In genomic region chr22:21834869-21835268, GRCh38 we compare ENCODE assay signal across 20 cellular contexts. TPM values are rescaled to one million over a fixed set of nuclear protein-coding genes. Genes with fewer than 3 reads are reported as not detected.
DNase-seq lines count a peak whose midpoint lies in the region; TF ChIP-seq lines count a peak whose summit lies in the region.
"Had no signal": no experiment of that assay in that cellular context is flagged by ENCODE, and none has a peak within 500 bp of the region (broad histone marks: within the 10 kb centered on the region; RNA-seq: fewer than 3 reads in every experiment).

No MANE protein-coding gene starts in this region.

- H3F3A ChIP-seq in OCI-LY1 (ENCODE audit: insufficient read depth, low read length) = no peaks in the 10 kb centered on the region

- CTCF ChIA-PET in Caco-2 (lab: Charles Lee) (interaction anchor here (0.6 kb wide), 1 partner anchor 15 kb away, joined by 5 read pairs; no protein-coding TSS in a partner anchor), HEK293T (lab: Yijun Ruan, JAX) (interaction anchor here (0.6 kb wide), 1 partner anchor 112 kb away, joined by 4 read pairs; no protein-coding TSS in a partner anchor)
- CTCF ChIA-PET in activated naive CD4-positive, alpha-beta T cell treated with anti-CD3 and anti-CD28 coated beads, Interleukin-2, amount 10 ng/mL, durations not matched to agents 7 days and 5 days (lab: Charles Lee) = no interaction called here

- peak overlapping the region; percentile 16; the same call in 1 of the 2 replicates for H3K9ac ChIP-seq in OCI-LY1 (ENCODE audit: low read length)

- H3K36me3 ChIP-seq in Caco-2 (ENCODE audit: control insufficient read depth, insufficient read depth, low read length) (0 out of 2 replicates have a peak, but pooled peaks cover 1% of the 10 kb centered on the region), OCI-LY1 (ENCODE audit: insufficient read depth, low read length) (peaks cover 14% of the 10 kb centered on the region; the same call in 1 of the 2 replicates), neutrophil (peaks cover 6% of the 10 kb centered on the region)
- H3K36me3 ChIP-seq: BE2C had no signal

- no peaks in the 10 kb centered on the region for H3K9me2 ChIP-seq in OCI-LY1 (ENCODE audit: low read depth, low read length)

- peaks cover 19% of the 10 kb centered on the region for H3K4me1 ChIP-seq in Caco-2
- peaks cover 57% of the 10 kb centered on the region for H3K4me1 ChIP-seq in OCI-LY1 (ENCODE audit: insufficient read depth, low read length, severe bottlenecking)
- peaks cover 4% of the 10 kb centered on the region in 2 experiments for H3K4me1 ChIP-seq in neutrophil (ENCODE audit: control insufficient read depth in 1 of 2, insufficient read depth in 1 of 2, low read depth in 1 of 2, low read length in 1 of 2)
- H3K4me1 ChIP-seq: BE2C had no signal

- H3K9me3 ChIP-seq in Caco-2 (no peaks in the 10 kb centered on the region), OCI-LY1 (ENCODE audit: low read length) (no peaks in the 10 kb centered on the region), neutrophil (no peaks in the 10 kb centered on the region)
- H3K9me3 ChIP-seq: BE2C, body of pancreas, testis had no signal

- H3K4me3 ChIP-seq in Caco-2 (ENCODE audit: low read depth, low read length) (no peak overlapping the region), OCI-LY1 (ENCODE audit: low read depth, low read length, poor library complexity, severe bottlenecking) (peak overlapping the region; percentile 3), epithelial cell of esophagus (ENCODE audit: low read length) (no peak overlapping the region), neutrophil (ENCODE audit: low read depth in 1 of 2, low read length in 1 of 2) (no peak overlapping the region)
- H3K4me3 ChIP-seq: body of pancreas, testis had no signal

- H3K9me3 Mint-ChIP-seq in Caco-2 (ENCODE audit: unreplicated experiment) = no peaks in the 10 kb centered on the region
- H3K9me3 Mint-ChIP-seq in activated naive CD4-positive, alpha-beta T cell treated with anti-CD3 and anti-CD28 coated beads, Interleukin-2, amount 10 ng/mL, durations not matched to agents 7 days and 5 days = no peaks in the 10 kb centered on the region
- H3K9me3 Mint-ChIP-seq: activated naive CD4-positive, alpha-beta T cell treated with anti-CD3 and anti-CD28 coated beads for 36 hours had no signal

- no peak overlapping the region for H3K4me3 Mint-ChIP-seq in Caco-2 (ENCODE audit: unreplicated experiment)
- H3K4me3 Mint-ChIP-seq in activated naive CD4-positive, alpha-beta T cell treated with anti-CD3 and anti-CD28 coated beads, Interleukin-2, amount 10 ng/mL, durations not matched to agents 7 days and 5 days = no peak overlapping the region
- H3K4me3 Mint-ChIP-seq: activated CD8-positive, alpha-beta memory T cell treated with anti-CD3 and anti-CD28 coated beads, Interleukin-2, amount 10 ng/mL, durations not matched to agents 7 days and 5 days; activated naive CD4-positive, alpha-beta T cell treated with anti-CD3 and anti-CD28 coated beads for 36 hours had no signal

- no peak for DNase-seq in Caco-2
- peak; percentile 23 for DNase-seq in epithelial cell of esophagus (ENCODE audit: low read depth)
- DNase-seq in activated naive CD4-positive, alpha-beta T cell treated with anti-CD3 and anti-CD28 coated beads, Interleukin-2, amount 10 ng/mL, durations not matched to agents 7 days and 5 days = no peak
- no peak for DNase-seq in HEK293T (ENCODE audit: extremely low spot score)
- DNase-seq in DMS53 (lab: John Stamatoyannopoulos, UW) = no peak
- DNase-seq in NCI-H446 treated with DMSO at 0.1 percent for 48 hours (lab: John Stamatoyannopoulos, UW) = no peak
- DNase-seq: activated CD4-positive, CD25-positive, alpha-beta regulatory T cell; activated CD8-positive, alpha-beta memory T cell treated with anti-CD3 and anti-CD28 coated beads, Interleukin-2, amount 10 ng/mL, durations not matched to agents 7 days and 5 days; activated naive CD4-positive, alpha-beta T cell treated with anti-CD3 and anti-CD28 coated beads for 36 hours; BE2C; body of pancreas; hippocampal formation; left colon; NCI-H2029 treated with DMSO at 0.1 percent for 48 hours; NCI-H82; stimulated activated CD4-positive, alpha-beta T cell treated with anti-CD3 and anti-CD28 coated beads, Interleukin-15, amount 100 ng/mL, for 24 hours; testis had no signal

- H4K20me1 ChIP-seq in OCI-LY1 (ENCODE audit: insufficient read depth, low read length) = no peaks in the 10 kb centered on the region; the same call in 1 of the 2 replicates

- peaks cover 97% of the 10 kb centered on the region for H3K79me2 ChIP-seq in OCI-LY1 (ENCODE audit: insufficient read depth, low read length)

- H3K4me2 ChIP-seq in OCI-LY1 (ENCODE audit: low read length) = peak overlapping the region; percentile 46

- H2AFZ ChIP-seq in OCI-LY1 (ENCODE audit: low read length) = no peak overlapping the region

- POLR2A ChIA-PET in Caco-2 (lab: Charles Lee) = no interaction called here
- POLR2A ChIA-PET in HEK293T (lab: Yijun Ruan, JAX) = no interaction called here

- no peak for TF ChIP-seq CTCF in Caco-2 (IDR thresholded peaks at IDR 0.05; ENCODE audit: insufficient read depth in 1 of 2, low read depth in 1 of 2, low read length in 1 of 2, severe bottlenecking in 1 of 2, unreplicated experiment in 1 of 2)
- TF ChIP-seq CTCF in OCI-LY1 (IDR thresholded peaks at IDR 0.05; ENCODE audit: low read length) = no peak
- no peak for TF ChIP-seq CTCF in epithelial cell of esophagus (IDR thresholded peaks at IDR 0.05; ENCODE audit: insufficient read depth, low read depth, low read length, missing control alignments)
- no peak for TF ChIP-seq CTCF in neutrophil (IDR thresholded peaks at IDR 0.05)

- H3K4me1 Mint-ChIP-seq in Caco-2 (ENCODE audit: low read depth, unreplicated experiment) = peaks cover 31% of the 10 kb centered on the region
- H3K4me1 Mint-ChIP-seq in activated naive CD4-positive, alpha-beta T cell treated with anti-CD3 and anti-CD28 coated beads, Interleukin-2, amount 10 ng/mL, durations not matched to agents 7 days and 5 days = peaks cover 18% of the 10 kb centered on the region

- H3K27me3 ChIP-seq in Caco-2 (replicated peaks; ENCODE audit: control insufficient read depth, insufficient read depth, low read length) = no peaks in the 10 kb centered on the region
- H3K27me3 ChIP-seq in OCI-LY1 (ENCODE audit: insufficient read depth, low read length) = no peaks in the 10 kb centered on the region
- H3K27me3 ChIP-seq in neutrophil = no peaks in the 10 kb centered on the region
- H3K27me3 ChIP-seq: BE2C, body of pancreas, testis had no signal

- intact Hi-C loops in Caco-2 (cut with micrococcal nuclease; ENCODE audit: unreplicated experiment) = no loop called here

- H3K27ac ChIP-seq in OCI-LY1 (ENCODE audit: low read depth, low read length, poor library complexity, severe bottlenecking) (peak overlapping the region; percentile 82), neutrophil (peak overlapping the region; percentile 63)
- H3K27ac ChIP-seq: body of pancreas, RWPE1 had no signal

- no peaks in the 10 kb centered on the region for H3K36me3 Mint-ChIP-seq in Caco-2 (ENCODE audit: insufficient read depth, unreplicated experiment)
- H3K36me3 Mint-ChIP-seq in activated naive CD4-positive, alpha-beta T cell treated with anti-CD3 and anti-CD28 coated beads, Interleukin-2, amount 10 ng/mL, durations not matched to agents 7 days and 5 days = no peaks in the 10 kb centered on the region

- H3K27ac Mint-ChIP-seq in Caco-2 (ENCODE audit: unreplicated experiment) = peak overlapping the region; percentile 48
- H3K27ac Mint-ChIP-seq in activated naive CD4-positive, alpha-beta T cell treated with anti-CD3 and anti-CD28 coated beads, Interleukin-2, amount 10 ng/mL, durations not matched to agents 7 days and 5 days = no peak overlapping the region
- H3K27ac Mint-ChIP-seq: activated CD8-positive, alpha-beta memory T cell treated with anti-CD3 and anti-CD28 coated beads, Interleukin-2, amount 10 ng/mL, durations not matched to agents 7 days and 5 days; activated naive CD4-positive, alpha-beta T cell treated with anti-CD3 and anti-CD28 coated beads for 36 hours had no signal

- no TSS peak for BruUV-seq in Caco-2 (replicated peaks; lab: Mats Ljungman, UMichigan)

- H3K27me3 Mint-ChIP-seq in Caco-2 (ENCODE audit: insufficient read depth, unreplicated experiment) = no peaks in the 10 kb centered on the region
- no peaks in the 10 kb centered on the region for H3K27me3 Mint-ChIP-seq in activated naive CD4-positive, alpha-beta T cell treated with anti-CD3 and anti-CD28 coated beads, Interleukin-2, amount 10 ng/mL, durations not matched to agents 7 days and 5 days
- H3K27me3 Mint-ChIP-seq: activated CD8-positive, alpha-beta memory T cell treated with anti-CD3 and anti-CD28 coated beads, Interleukin-2, amount 10 ng/mL, durations not matched to agents 7 days and 5 days had no signal

TF ChIP-seq in HEK293T, 16 proteins besides CTCF, POLR2A, EP300 and RAD21:
- no peak for TF ChIP-seq SP1 (IDR thresholded peaks at IDR 0.05)
- TF ChIP-seq TARDBP (IDR thresholded peaks at IDR 0.05) = no peak
- TF ChIP-seq SUZ12 (IDR thresholded peaks at IDR 0.05) = no peak
- TF ChIP-seq CTBP1 (IDR thresholded peaks at IDR 0.05; ENCODE audit: borderline replicate concordance) = no peak
- no peak for TF ChIP-seq ELF4 (IDR thresholded peaks at IDR 0.05)

RNA-seq across cellular contexts. Expression of gene MAPK1, which starts 32.6 kb away (rescaled TPM):
- 135 and 136 TPM in 2 replicates for total RNA-seq in Caco-2 (2022)
